ENCODE assay signal across 8 cellular contexts in genomic region chr19:18995804-18996241, GRCh38. TPM values are rescaled to one million over a fixed set of nuclear protein-coding genes. Genes with fewer than 3 reads are reported as not detected.
DNase-seq lines count a peak whose midpoint lies in the region; ATAC-seq and TF ChIP-seq lines count a peak whose summit lies in the region.

No MANE protein-coding gene starts in this region.

- peaks cover 84% of the 10 kb centered on the region for H3K36me3 ChIP-seq in lower lobe of right lung
- peaks cover 0 to 8% of the 10 kb centered on the region in 2 donors for H3K36me3 ChIP-seq in aorta (ENCODE audit: control insufficient read depth in 1 of 2, insufficient read depth in 2 of 2, low read length in 1 of 2)

- peak; percentile 68 for DNase-seq in DMS114 treated with DMSO at 0.1 percent for 48 hours (lab: John Stamatoyannopoulos, UW; ENCODE audit: unreplicated experiment)
- peak; percentile 58 for DNase-seq in HFF-Myc (ENCODE audit: extremely low read depth, low read depth)
- peak; percentile 92 for DNase-seq in RKO (ENCODE audit: low spot score)
- peak; percentile 60 for DNase-seq in lower lobe of right lung
- DNase-seq in aorta = peak; percentile 66 to 81

- H3K9me3 ChIP-seq in lower lobe of right lung = no peaks in the 10 kb centered on the region
- no peaks in the 10 kb centered on the region for H3K9me3 ChIP-seq in aorta (ENCODE audit: control insufficient read depth, low read length)

- ATAC-seq in lower lobe of right lung = peak; percentile 67 to 80
- no peak for ATAC-seq in aorta (ENCODE audit: low FRiP score)
- ATAC-seq in GM19324 (IDR thresholded peaks at IDR 0.05; ENCODE audit: low FRiP score, unreplicated experiment) = no peak
- no peak for ATAC-seq in HG02938 (IDR thresholded peaks at IDR 0.05; ENCODE audit: unreplicated experiment)

- intact Hi-C loops in lower lobe of right lung (cut with DNase I) = no loop called here
- intact Hi-C loops in aorta (cut with DNase I) = no loop called here

- peaks cover 14% of the 10 kb centered on the region for H3K4me1 ChIP-seq in lower lobe of right lung
- H3K4me1 ChIP-seq in aorta (ENCODE audit: control insufficient read depth in 1 of 2, insufficient read depth in 2 of 2, low read length in 2 of 2) = no peaks in the 10 kb centered on the region

- TF ChIP-seq CTCF in HFF-Myc (IDR thresholded peaks at IDR 0.05; ENCODE audit: low read depth, low read length, missing control alignments) = peak; percentile 70
- peak; percentile 29 for TF ChIP-seq CTCF in lower lobe of right lung (IDR thresholded peaks at IDR 0.05)

- WGBS in aorta, 2 donors = 19 to 23% methylated on average over 5 of the region's 5 CpGs

- H3K4me3 ChIP-seq in HFF-Myc (replicated peaks; ENCODE audit: low read depth, low read length) (no peak overlapping the region), lower lobe of right lung (no peak overlapping the region), aorta (ENCODE audit: low read length in 2 of 2) (no peak overlapping the region)

- H3K27me3 ChIP-seq in lower lobe of right lung (ENCODE audit: low read depth) (no peaks in the 10 kb centered on the region), aorta (ENCODE audit: control insufficient read depth in 1 of 2, insufficient read depth in 2 of 2, low read length in 1 of 2) (no peaks in the 10 kb centered on the region)

- peak overlapping the region; percentile 56 for H3K27ac ChIP-seq in cingulate gyrus (ENCODE audit: low read depth, low read length)
- no peak overlapping the region for H3K27ac ChIP-seq in lower lobe of right lung
- no peak overlapping the region for H3K27ac ChIP-seq in aorta (ENCODE audit: low read depth in 1 of 2, low read length in 2 of 2)

RNA-seq across cellular contexts. Expression of gene SUGP2, which starts 37.5 kb away (rescaled TPM):
- total RNA-seq in lower lobe of right lung (72.6 TPM), aorta (10 to 100 TPM; 61.0 to 93.1 TPM)
- 10 to 100 TPM in 1 of 2 donors, 1 to 10 TPM in 1; 7.4 to 61.3 TPM for polyA plus RNA-seq in aorta

RNA-seq across cellular contexts. Expression of gene ARMC6, which starts 37.6 kb away (rescaled TPM):
- total RNA-seq in lower lobe of right lung (20.2 TPM), aorta (10 to 100 TPM; 11.7 to 13.1 TPM)
- 10 to 100 TPM in 1 of 2 donors, 1 to 10 TPM in 1; 8.8 to 13.2 TPM for polyA plus RNA-seq in aorta

RNA-seq across cellular contexts. Expression of gene HOMER3, which starts 54.8 kb away (rescaled TPM):
- total RNA-seq in lower lobe of right lung = 20.5 TPM
- total RNA-seq in aorta = 10 to 100 TPM; 23.6 to 29.5 TPM
- 10 to 100 TPM; 38.9 to 59.9 TPM for polyA plus RNA-seq in aorta

Comparison
In these comparisons a context has a peak if more than half of its experiments do, and no peak if none do; other contexts are left out.
1. ATAC-seq: peak in lower lobe of right lung (2 of 2); none in aorta (single experiment), GM19324 (single experiment) and HG02938 (single experiment).
2. Peak in every context shown above with its lines, with median percentiles within 50 percentile points of each other: DNase-seq.